Comparison of ENCODE assay signal across 8 cellular contexts in genomic region chr16:57519796-57520360, GRCh38. TPM values are rescaled to one million over a fixed set of nuclear protein-coding genes. Genes with fewer than 3 reads are reported as not detected.
DNase-seq lines count a peak whose midpoint lies in the region; ATAC-seq and TF ChIP-seq lines count a peak whose summit lies in the region.

No MANE protein-coding gene starts in this region.

- ATAC-seq in HG03354 (IDR thresholded peaks at IDR 0.05; ENCODE audit: poor library complexity, severe bottlenecking, unreplicated experiment) (peak; percentile 64), upper lobe of right lung (peak; percentile 88)

- DNase-seq in SJCRH30 (peak; percentile 77 to 88), globus pallidus (ENCODE audit: low spot score) (peak; percentile 50), pons (ENCODE audit: low spot score) (peak; percentile 39), upper lobe of right lung (peak; percentile 89)
- peak; percentile 76 for DNase-seq in activated gamma-delta T cell treated with anti-CD3 and anti-CD28 coated beads, Interleukin-2, amount 50 U/mL, for 16 hours (ENCODE audit: low read depth)

- H3K36me3 ChIP-seq in SJCRH30 (no peaks in the 10 kb centered on the region), upper lobe of right lung (no peaks in the 10 kb centered on the region)

- H3K9me3 ChIP-seq in SJCRH30 (replicated peaks) (no peaks in the 10 kb centered on the region), upper lobe of right lung (no peaks in the 10 kb centered on the region)

- intact Hi-C loops in upper lobe of right lung (cut with DNase I) = loop anchor here (5.0 kb wide), 1 partner anchor 43 kb away; no protein-coding TSS in a partner anchor

- H3K27me3 ChIP-seq in SJCRH30 (no peaks in the 10 kb centered on the region), upper lobe of right lung (no peaks in the 10 kb centered on the region)

- peak; percentile 98 for TF ChIP-seq CTCF in 22Rv1 (IDR thresholded peaks at IDR 0.05)
- TF ChIP-seq CTCF in GM12801 (IDR thresholded peaks at IDR 0.05; ENCODE audit: extremely low read depth, insufficient read length) = peak; percentile 96
- peak; percentile 98 for TF ChIP-seq CTCF in upper lobe of right lung (IDR thresholded peaks at IDR 0.05)

- H3K27ac ChIP-seq in 22Rv1 (no peak overlapping the region), SJCRH30 (no peak overlapping the region), upper lobe of right lung (no peak overlapping the region)

- H3K4me1 ChIP-seq in SJCRH30 (no peaks in the 10 kb centered on the region), upper lobe of right lung (peaks cover 11% of the 10 kb centered on the region)

- no peak overlapping the region for H3K4me3 ChIP-seq in SJCRH30
- no peak overlapping the region for H3K4me3 ChIP-seq in upper lobe of right lung

RNA-seq across cellular contexts. Expression of gene CCDC102A, which starts 16.5 kb away (rescaled TPM):
- total RNA-seq in SJCRH30 (2014; rRNA removed; shearing (Covaris generic)) = 9.7 and 11.1 TPM in 2 replicates
- total RNA-seq in upper lobe of right lung = 11.3 TPM

RNA-seq across cellular contexts. Expression of gene ADGRG5, which starts 22.6 kb away (rescaled TPM):
- not detected in 2 replicates for total RNA-seq in SJCRH30 (2014; rRNA removed; shearing (Covaris generic))
- total RNA-seq in upper lobe of right lung = 1.9 TPM

RNA-seq across cellular contexts. Expression of gene DOK4, which starts 33.6 kb away (rescaled TPM):
- total RNA-seq in SJCRH30 (2014; rRNA removed; shearing (Covaris generic)) = 10.4 and 13.0 TPM in 2 replicates
- 55.1 TPM for total RNA-seq in upper lobe of right lung

RNA-seq across cellular contexts. Expression of gene POLR2C, which starts 57.4 kb away (rescaled TPM):
- 151 and 156 TPM in 2 replicates for total RNA-seq in SJCRH30 (2014; rRNA removed; shearing (Covaris generic))
- 85.1 TPM for total RNA-seq in upper lobe of right lung

Comparison
In these comparisons a context has a peak if more than half of its experiments do, and no peak if none do; other contexts are left out.
1. DNase-seq: peak in every context shown above with its lines; median percentile 89 in upper lobe of right lung; 82 in SJCRH30; 76 in activated gamma-delta T cell treated with anti-CD3 and anti-CD28 coated beads, Interleukin-2, amount 50 U/mL, for 16 hours; 50 in globus pallidus; 39 in pons.